In the genomic region with DNA sequence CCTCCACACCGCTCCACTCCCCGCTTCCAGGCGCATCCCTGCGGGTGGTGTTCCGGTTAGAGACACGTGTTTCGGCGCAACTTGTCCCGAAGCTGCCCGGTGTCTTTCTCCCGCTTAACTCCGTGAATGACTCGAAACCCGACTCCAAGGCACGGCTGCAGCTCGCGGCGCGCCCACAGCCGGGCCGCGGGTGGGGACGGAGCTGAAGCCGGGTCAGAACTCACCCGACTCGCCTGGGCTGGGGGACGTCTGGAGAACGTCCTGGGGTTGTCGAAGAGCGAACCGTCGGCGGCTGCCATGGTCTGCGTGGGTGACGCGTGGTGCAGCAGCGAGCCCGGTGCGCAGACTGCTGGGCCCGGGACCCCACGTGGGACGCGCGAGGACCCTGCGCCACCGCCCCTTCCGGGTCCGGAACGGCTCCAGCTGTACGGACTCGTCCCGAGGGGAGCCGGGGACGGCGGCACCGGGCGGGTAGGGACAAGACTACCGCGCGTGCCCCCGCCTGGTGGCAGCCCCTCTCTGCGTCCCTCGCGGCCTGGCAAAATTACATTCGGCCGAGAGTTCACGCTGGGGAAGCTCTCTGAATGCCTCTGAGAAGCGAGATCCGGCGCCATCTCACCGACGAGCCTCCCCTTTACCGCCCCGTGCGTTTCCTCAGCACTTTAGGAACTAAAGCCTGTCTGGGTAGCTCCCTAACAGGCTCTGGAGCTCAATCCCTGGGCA, we compare ENCODE assay signal across 8 cellular contexts. TPM values are rescaled to one million over a fixed set of nuclear protein-coding genes. Genes with fewer than 3 reads are reported as not detected.
DNase-seq lines count a peak whose midpoint lies in the region; ATAC-seq and TF ChIP-seq lines count a peak whose summit lies in the region.

A gene (minus strand): TSS at position 348 of the 723 bp plus-strand sequence. CDS start 49 bp downstream, at position 299.

- no peaks in the 10 kb centered on the region for H3K9me3 ChIP-seq in osteoblast (ENCODE audit: low read depth, low read length)

- H4K20me1 ChIP-seq in osteoblast (ENCODE audit: insufficient read depth, low read length): peaks cover 41% of the 10 kb centered on the region

- H3K79me2 ChIP-seq in osteoblast (ENCODE audit: insufficient read depth, low read length): peaks cover 82% of the 10 kb centered on the region

- H3K36me3 Mint-ChIP-seq in activated naive CD4-positive, alpha-beta T cell treated with anti-CD3 and anti-CD28 coated beads, Interleukin-2, amount 50 U/mL, for 72 hours: peaks cover 13 to 27% of the 10 kb centered on the region in 2 donors

- H3K27me3 ChIP-seq in osteoblast (ENCODE audit: insufficient read depth, low read length): no peaks in the 10 kb centered on the region

- H3K9me3 Mint-ChIP-seq in activated naive CD4-positive, alpha-beta T cell treated with anti-CD3 and anti-CD28 coated beads, Interleukin-2, amount 50 U/mL, for 72 hours: peaks cover 0 to 4% of the 10 kb centered on the region in 2 donors

- H3K4me3 ChIP-seq in osteoblast (ENCODE audit: insufficient read depth, low read length): peak within 1 kb of the TSS; percentile 98

- no peaks in the 10 kb centered on the region for H3K36me3 ChIP-seq in osteoblast (ENCODE audit: insufficient read depth, low read length)

- peak within 1 kb of the TSS; percentile 99 for H3K27ac ChIP-seq in osteoblast (ENCODE audit: low read depth, low read length)
- peak within 1 kb of the TSS; percentile 90 for H3K27ac ChIP-seq in temporal lobe (ENCODE audit: low read depth, low read length)

- H3K4me1 ChIP-seq in osteoblast (ENCODE audit: insufficient read depth, low read length): peaks cover 24% of the 10 kb centered on the region

- H3K4me2 ChIP-seq in osteoblast (ENCODE audit: insufficient read depth, low read length): peak within 1 kb of the TSS; percentile 83

- H3K27ac Mint-ChIP-seq in activated naive CD4-positive, alpha-beta T cell treated with anti-CD3 and anti-CD28 coated beads, Interleukin-2, amount 50 U/mL, for 72 hours: peak within 1 kb of the TSS; percentile 95 to 98

- TF ChIP-seq CTCF in osteoblast (IDR thresholded peaks at IDR 0.05; ENCODE audit: extremely low read depth, low read depth, low read length): no peak

- ATAC-seq in activated naive CD4-positive, alpha-beta T cell treated with anti-CD3 and anti-CD28 coated beads, Interleukin-2, amount 50 U/mL, for 72 hours: peak; percentile 90 to 93

- DNase-seq in ELF-1 (ENCODE audit: low read depth, low spot score): peak; percentile 91
- DNase-seq in GOT3 (lab: John Stamatoyannopoulos, UW): peak; percentile 36
- DNase-seq in LoVo (ENCODE audit: low spot score): peak; percentile 82
- peak; percentile 70 for DNase-seq in SKM-1 (lab: John Stamatoyannopoulos, UW; ENCODE audit: unreplicated experiment)
- DNase-seq in activated naive CD4-positive, alpha-beta T cell treated with anti-CD3 and anti-CD28 coated beads, Interleukin-2, amount 50 U/mL, for 72 hours (ENCODE audit: low spot score in 2 of 2): peak; percentile 83 to 86
- DNase-seq in glomerular visceral epithelial cell (ENCODE audit: extremely low spot score): peak; percentile 79
- peak; percentile 95 for DNase-seq in osteoblast (ENCODE audit: insufficient read length, low spot score, missing footprints)

- H2AFZ ChIP-seq in osteoblast (ENCODE audit: low read length): peak within 1 kb of the TSS; percentile 97

RNA-seq across cellular contexts. Expression of the gene that starts here (rescaled TPM):
- 10 to 100 TPM; 13.8 to 17.8 TPM for total RNA-seq in activated naive CD4-positive, alpha-beta T cell treated with anti-CD3 and anti-CD28 coated beads, Interleukin-2, amount 50 U/mL, for 72 hours
- 10.9 and 11.6 TPM in 2 replicates for total RNA-seq in osteoblast
- 5.9 TPM for total RNA-seq in temporal lobe

Comparison
In these comparisons a context has a peak if more than half of its experiments do, and no peak if none do; other contexts are left out.
1. Peak in every context shown above with its lines: DNase-seq, ATAC-seq, H3K4me3 ChIP-seq and H3K27ac ChIP-seq.
2. DNase-seq: peak in every context shown above with its lines; median percentile 95 in osteoblast; 91 in ELF-1; 84 in activated naive CD4-positive, alpha-beta T cell treated with anti-CD3 and anti-CD28 coated beads, Interleukin-2, amount 50 U/mL, for 72 hours; 82 in LoVo; 79 in glomerular visceral epithelial cell; 70 in SKM-1; 36 in GOT3.